1 cellular context compared by ENCODE assay signal in genomic region chr1:235865565-235866206, GRCh38.
TF ChIP-seq lines count a peak whose summit lies in the region.

No MANE protein-coding gene starts in this region.

TF ChIP-seq in GM23338, 12 proteins besides CTCF, POLR2A, EP300 and RAD21 (continued from another document):
- TF ChIP-seq, protein P1, sequence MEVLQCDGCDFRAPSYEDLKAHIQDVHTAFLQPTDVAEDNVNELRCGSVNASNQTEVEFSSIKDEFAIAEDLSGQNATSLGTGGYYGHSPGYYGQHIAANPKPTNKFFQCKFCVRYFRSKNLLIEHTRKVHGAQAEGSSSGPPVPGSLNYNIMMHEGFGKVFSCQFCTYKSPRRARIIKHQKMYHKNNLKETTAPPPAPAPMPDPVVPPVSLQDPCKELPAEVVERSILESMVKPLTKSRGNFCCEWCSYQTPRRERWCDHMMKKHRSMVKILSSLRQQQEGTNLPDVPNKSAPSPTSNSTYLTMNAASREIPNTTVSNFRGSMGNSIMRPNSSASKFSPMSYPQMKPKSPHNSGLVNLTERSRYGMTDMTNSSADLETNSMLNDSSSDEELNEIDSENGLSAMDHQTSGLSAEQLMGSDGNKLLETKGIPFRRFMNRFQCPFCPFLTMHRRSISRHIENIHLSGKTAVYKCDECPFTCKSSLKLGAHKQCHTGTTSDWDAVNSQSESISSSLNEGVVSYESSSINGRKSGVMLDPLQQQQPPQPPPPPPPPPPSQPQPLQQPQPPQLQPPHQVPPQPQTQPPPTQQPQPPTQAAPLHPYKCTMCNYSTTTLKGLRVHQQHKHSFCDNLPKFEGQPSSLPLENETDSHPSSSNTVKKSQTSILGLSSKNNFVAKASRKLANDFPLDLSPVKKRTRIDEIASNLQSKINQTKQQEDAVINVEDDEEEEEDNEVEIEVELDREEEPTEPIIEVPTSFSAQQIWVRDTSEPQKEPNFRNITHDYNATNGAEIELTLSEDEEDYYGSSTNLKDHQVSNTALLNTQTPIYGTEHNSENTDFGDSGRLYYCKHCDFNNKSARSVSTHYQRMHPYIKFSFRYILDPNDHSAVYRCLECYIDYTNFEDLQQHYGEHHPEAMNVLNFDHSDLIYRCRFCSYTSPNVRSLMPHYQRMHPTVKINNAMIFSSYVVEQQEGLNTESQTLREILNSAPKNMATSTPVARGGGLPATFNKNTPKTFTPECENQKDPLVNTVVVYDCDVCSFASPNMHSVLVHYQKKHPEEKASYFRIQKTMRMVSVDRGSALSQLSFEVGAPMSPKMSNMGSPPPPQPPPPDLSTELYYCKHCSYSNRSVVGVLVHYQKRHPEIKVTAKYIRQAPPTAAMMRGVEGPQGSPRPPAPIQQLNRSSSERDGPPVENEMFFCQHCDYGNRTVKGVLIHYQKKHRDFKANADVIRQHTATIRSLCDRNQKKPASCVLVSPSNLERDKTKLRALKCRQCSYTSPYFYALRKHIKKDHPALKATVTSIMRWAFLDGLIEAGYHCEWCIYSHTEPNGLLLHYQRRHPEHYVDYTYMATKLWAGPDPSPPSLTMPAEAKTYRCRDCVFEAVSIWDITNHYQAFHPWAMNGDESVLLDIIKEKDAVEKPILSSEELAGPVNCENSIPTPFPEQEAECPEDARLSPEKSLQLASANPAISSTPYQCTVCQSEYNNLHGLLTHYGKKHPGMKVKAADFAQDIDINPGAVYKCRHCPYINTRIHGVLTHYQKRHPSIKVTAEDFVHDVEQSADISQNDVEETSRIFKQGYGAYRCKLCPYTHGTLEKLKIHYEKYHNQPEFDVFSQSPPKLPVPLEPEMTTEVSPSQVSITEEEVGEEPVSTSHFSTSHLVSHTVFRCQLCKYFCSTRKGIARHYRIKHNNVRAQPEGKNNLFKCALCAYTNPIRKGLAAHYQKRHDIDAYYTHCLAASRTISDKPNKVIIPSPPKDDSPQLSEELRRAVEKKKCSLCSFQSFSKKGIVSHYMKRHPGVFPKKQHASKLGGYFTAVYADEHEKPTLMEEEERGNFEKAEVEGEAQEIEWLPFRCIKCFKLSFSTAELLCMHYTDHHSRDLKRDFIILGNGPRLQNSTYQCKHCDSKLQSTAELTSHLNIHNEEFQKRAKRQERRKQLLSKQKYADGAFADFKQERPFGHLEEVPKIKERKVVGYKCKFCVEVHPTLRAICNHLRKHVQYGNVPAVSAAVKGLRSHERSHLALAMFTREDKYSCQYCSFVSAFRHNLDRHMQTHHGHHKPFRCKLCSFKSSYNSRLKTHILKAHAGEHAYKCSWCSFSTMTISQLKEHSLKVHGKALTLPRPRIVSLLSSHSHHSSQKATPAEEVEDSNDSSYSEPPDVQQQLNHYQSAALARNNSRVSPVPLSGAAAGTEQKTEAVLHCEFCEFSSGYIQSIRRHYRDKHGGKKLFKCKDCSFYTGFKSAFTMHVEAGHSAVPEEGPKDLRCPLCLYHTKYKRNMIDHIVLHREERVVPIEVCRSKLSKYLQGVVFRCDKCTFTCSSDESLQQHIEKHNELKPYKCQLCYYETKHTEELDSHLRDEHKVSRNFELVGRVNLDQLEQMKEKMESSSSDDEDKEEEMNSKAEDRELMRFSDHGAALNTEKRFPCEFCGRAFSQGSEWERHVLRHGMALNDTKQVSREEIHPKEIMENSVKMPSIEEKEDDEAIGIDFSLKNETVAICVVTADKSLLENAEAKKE (CRISPR knock-in tag; IDR thresholded peaks at IDR 0.05): no peak
